In genomic region chr2:86580560-86580959, GRCh38 we compare ENCODE assay signal across 26 cellular contexts. TPM values are rescaled to one million over a fixed set of nuclear protein-coding genes. Genes with fewer than 3 reads are reported as not detected.
DNase-seq lines count a peak whose midpoint lies in the region; ATAC-seq, FAIRE-seq and TF ChIP-seq lines count a peak whose summit lies in the region.
"Had no signal": no experiment of that assay in that cellular context is flagged by ENCODE, and none has a peak within 500 bp of the region (broad histone marks: within the 10 kb centered on the region; RNA-seq: fewer than 3 reads in every experiment).

No MANE protein-coding gene starts in this region.

- H3K9me2 ChIP-seq in PC-3 (replicated peaks; ENCODE audit: low read length): no peaks in the 10 kb centered on the region

- no peak overlapping the region for H3K9ac ChIP-seq in K562 (ENCODE audit: insufficient read depth in 1 of 2, low read depth in 2 of 2, low read length in 2 of 2)
- H3K9ac ChIP-seq in PC-3 (ENCODE audit: low read length): no peak overlapping the region
- H3K9ac ChIP-seq: BLaER1 had no signal

- TF ChIP-seq EP300 in A549 (IDR thresholded peaks at IDR 0.05): no peak
- no peak for TF ChIP-seq EP300 in K562 (IDR thresholded peaks at IDR 0.05; ENCODE audit: low read length)

- H3K9me1 ChIP-seq in K562 (ENCODE audit: control insufficient read depth, insufficient read depth, low read length): no peaks in the 10 kb centered on the region

- H3K4me3 ChIP-seq in A549 (no peak overlapping the region), K562 (no peak overlapping the region), small intestine (ENCODE audit: low read depth in 1 of 2, low read length in 2 of 2) (no peak overlapping the region), PC-3 (ENCODE audit: low read length) (no peak overlapping the region)
- H3K4me3 ChIP-seq: BLaER1, GM12878 had no signal

- no TSS peak for BruUV-seq in K562 (replicated peaks; lab: Mats Ljungman, UMichigan)
- BruUV-seq in PC-3 (replicated peaks; lab: Mats Ljungman, UMichigan): no TSS peak

- H3K36me3 ChIP-seq in K562 (ENCODE audit: control insufficient read depth, insufficient read depth, low read length) (no peaks in the 10 kb centered on the region), small intestine (ENCODE audit: control insufficient read depth in 2 of 2, insufficient read depth in 2 of 2, low read length in 2 of 2) (no peaks in the 10 kb centered on the region), PC-3 (ENCODE audit: low read depth, low read length) (no peaks in the 10 kb centered on the region)
- H3K36me3 ChIP-seq: BE2C, BLaER1 had no signal

- FAIRE-seq in A204.1 (lab: Jason Lieb, UNC) (peak; percentile 35), A549 (lab: Jason Lieb, UNC) (peak; percentile 28), K562 (lab: Jason Lieb, UNC) (no peak), small intestine (lab: Jason Lieb, UNC) (peak; percentile 10)
- FAIRE-seq: GM12878, GM12892, GM18507 had no signal

- H3K27ac ChIP-seq in A549 (no peak overlapping the region), K562 (ENCODE audit: extremely low read depth, low read depth, low read length) (no peak overlapping the region), small intestine (ENCODE audit: low read depth in 1 of 2, low read length in 1 of 2) (no peak overlapping the region), PC-3 (ENCODE audit: low read length) (no peak overlapping the region)
- H3K27ac ChIP-seq: BLaER1 had no signal

- H4K20me1 ChIP-seq in K562 (replicated peaks; ENCODE audit: control insufficient read depth, insufficient read depth, low read length): no peaks in the 10 kb centered on the region
- H4K20me1 ChIP-seq in PC-3 (ENCODE audit: low read length): no peaks in the 10 kb centered on the region
- H4K20me1 ChIP-seq: BLaER1 had no signal

- H3K27me3 ChIP-seq in K562 (ENCODE audit: control insufficient read depth in 2 of 2, insufficient read depth in 2 of 2, low read length in 2 of 2): no peaks in the 10 kb centered on the region
- no peaks in the 10 kb centered on the region for H3K27me3 ChIP-seq in small intestine (ENCODE audit: control insufficient read depth in 2 of 2, insufficient read depth in 2 of 2, low read length in 2 of 2)
- no peaks in the 10 kb centered on the region for H3K27me3 ChIP-seq in PC-3 (ENCODE audit: low read length)
- H3K27me3 ChIP-seq: BE2C, BLaER1 had no signal

- H3K79me2 ChIP-seq in K562 (ENCODE audit: control insufficient read depth, insufficient read depth, low read length) (no peaks in the 10 kb centered on the region), PC-3 (ENCODE audit: low read length) (no peaks in the 10 kb centered on the region)

- POLR2A ChIA-PET in A549 (lab: Yijun Ruan, JAX) (no interaction called here), K562 (lab: Yijun Ruan, JAX) (no interaction called here), PC-3 (lab: Charles Lee; ENCODE audit: unreplicated experiment) (no interaction called here)

- in situ Hi-C loops in K562 (cut with MboI): no loop called here

- DNase-seq in A549 (ENCODE audit: low read depth in 1 of 2, low spot score in 1 of 2): no peak
- DNase-seq in K562 (ENCODE audit: extremely low read depth in 1 of 4, low spot score in 3 of 4): no peak
- DNase-seq in small intestine: no peak
- DNase-seq in PC-3: no peak
- DNase-seq: 8988T; ACHN; BE2C; C1 segment of cervical spinal cord; CD4-positive, alpha-beta memory T cell; CD4-positive, CD25-positive, alpha-beta regulatory T cell; CD8-positive, alpha-beta memory T cell; COR-L47; DMS 273 treated with DMSO at 0.1 percent for 48 hours; DMS153; DMS53; DMS79; DND-41; EL; GDM1 had no signal

- H3K4me1 ChIP-seq in A549 (no peaks in the 10 kb centered on the region), K562 (replicated peaks in 1 of 2; ENCODE audit: control insufficient read depth in 2 of 2, insufficient read depth in 2 of 2, low read length in 2 of 2) (peaks cover 0 to 12% of the 10 kb centered on the region in 2 experiments; a peak in 2 of 5 replicates), small intestine (ENCODE audit: control insufficient read depth in 2 of 2, insufficient read depth in 1 of 2, low read depth in 1 of 2, low read length in 1 of 2) (no peaks in the 10 kb centered on the region), PC-3 (ENCODE audit: insufficient read depth, low read length) (no peaks in the 10 kb centered on the region)
- H3K4me1 ChIP-seq: BE2C, BLaER1 had no signal

- TF ChIP-seq RAD21 in A549 (conservative IDR thresholded peaks at IDR 0.05 in 1 of 2, IDR thresholded peaks at IDR 0.05 in 1 of 2) (no peak), K562 (CRISPR knock-in tag; conservative IDR thresholded peaks at IDR 0.05 in 1 of 2, IDR thresholded peaks at IDR 0.05 in 1 of 2) (no peak)

- H2AFZ ChIP-seq in K562 (ENCODE audit: low read depth, low read length) (no peak overlapping the region), PC-3 (ENCODE audit: low read length) (no peak overlapping the region)

- no peaks in the 10 kb centered on the region for H3F3A ChIP-seq in PC-3 (ENCODE audit: low read length, unreplicated experiment)

- intact Hi-C loops in K562 (cut with micrococcal nuclease) (no loop called here), PC-3 (cut with micrococcal nuclease) (no loop called here)

- H3K4me2 ChIP-seq in A549 (no peak overlapping the region), K562 (ENCODE audit: insufficient read depth, low read length) (no peak overlapping the region), PC-3 (ENCODE audit: low read length) (no peak overlapping the region)
- H3K4me2 ChIP-seq: BLaER1 had no signal

- CTCF ChIA-PET in A549 (lab: Yijun Ruan, JAX) (no interaction called here), K562 (lab: Yijun Ruan, JAX; ENCODE audit: low intra/inter-chr PET ratio) (no interaction called here), PC-3 (lab: Charles Lee) (no interaction called here)

- ATAC-seq in A549: no peak
- ATAC-seq in K562: no peak
- no peak for ATAC-seq in HG03159 (IDR thresholded peaks at IDR 0.05; ENCODE audit: unreplicated experiment)
- no peak for ATAC-seq in GM21360 (IDR thresholded peaks at IDR 0.05; ENCODE audit: unreplicated experiment)
- no peak for ATAC-seq in PC-3
- ATAC-seq: GM12878 had no signal

- TF ChIP-seq CTCF in A549 (IDR thresholded peaks at IDR 0.05) (no peak), K562 (IDR thresholded peaks at IDR 0.05 in 2 of 3, conservative IDR thresholded peaks at IDR 0.05 in 1 of 3; ENCODE audit: insufficient read depth in 2 of 3, low read depth in 1 of 3, low read length in 3 of 3) (no peak), PC-3 (conservative IDR thresholded peaks at IDR 0.05; ENCODE audit: low read depth, low read length) (no peak)

- no peak for TF ChIP-seq POLR2A in A549 (IDR thresholded peaks at IDR 0.05; ENCODE audit: low read length)
- TF ChIP-seq POLR2A in K562 (conservative IDR thresholded peaks at IDR 0.05): no peak

- H3K9me3 ChIP-seq in A549 (peaks cover 11% of the 10 kb centered on the region; the same call in 2 of the 3 replicates), K562 (replicated peaks; ENCODE audit: control insufficient read depth, insufficient read depth, low read depth, low read length) (no peaks in the 10 kb centered on the region), small intestine (ENCODE audit: control insufficient read depth, low read depth) (no peaks in the 10 kb centered on the region), PC-3 (ENCODE audit: low read length) (no peaks in the 10 kb centered on the region)
- H3K9me3 ChIP-seq: BE2C had no signal

RNA-seq across cellular contexts. Expression of gene CHMP3, which starts 17.3 kb away (rescaled TPM):
- polyA plus RNA-seq in A549 (2011; rRNA removed): 175 and 246 TPM in 2 replicates
- polyA plus RNA-seq in A549 (2012; cell fraction: cytosol; rRNA removed): 60.1 and 66.2 TPM in 2 replicates
- polyA plus RNA-seq in A549 (2012; cell fraction: nucleus; rRNA removed): 14.5 and 21.6 TPM in 2 replicates
- polyA plus RNA-seq in A549 (2017; fragmentation: RNase III; extraction: RNeasy Plus Mini Kit Qiagen cat#74134 plus additional on column Dnase treatment): 108 to 109 TPM (median 108 TPM) in 3 replicates
- polyA minus RNA-seq in A549 (2011; rRNA and poly(A)+ RNA removed): 58.5 and 73.4 TPM in 2 replicates
- 9.9 and 28.2 TPM in 2 replicates for total RNA-seq in K562 (2011; cell fraction: chromatin; rRNA removed; ENCODE audit: low replicate concordance)
- total RNA-seq in K562 (2011; cell fraction: nucleolus; rRNA removed): 5.9 and 8.0 TPM in 2 replicates
- total RNA-seq in K562 (2011; cell fraction: nucleoplasm; rRNA removed): 13.9 and 25.6 TPM in 2 replicates
- 26.2 and 27.3 TPM in 2 replicates for total RNA-seq in K562 (2014; rRNA removed)
- total RNA-seq in K562 (2014; rRNA removed; fragmentation: Illumina TruSeq; extraction: Trizol): 31.7 and 37.1 TPM in 2 replicates
- 38.8 and 40.3 TPM in 2 replicates for total RNA-seq in K562 (2015; rRNA removed; fragmentation: Illumina TruSeq; extraction: Trizol)
- 31.1 and 37.7 TPM in 2 replicates for total RNA-seq in K562 (2021)
- 22.5 and 42.8 TPM in 2 replicates for polyA plus RNA-seq in K562 (2011; rRNA removed)
- polyA plus RNA-seq in K562 (2011; cell fraction: cytosol; rRNA removed): 13.2 and 18.0 TPM in 2 replicates
- polyA plus RNA-seq in K562 (2011; cell fraction: nucleus; rRNA removed): 6.0 and 9.3 TPM in 2 replicates
- 33.4 and 54.2 TPM in 2 replicates for polyA plus RNA-seq in K562 (2012)
- 49.7 and 52.5 TPM in 2 replicates for polyA plus RNA-seq in K562 (2014; fragmentation: Illumina TruSeq; extraction: Trizol)
- 10 to 100 TPM; 20.6 to 26.3 TPM for polyA plus RNA-seq in K562 (2014; fragmentation: Nextera tagmentation; extraction: Ambion mirVana)
- 21.8 and 23.2 TPM in 2 replicates for polyA plus RNA-seq in K562 (2014; rRNA removed)
- 35.9 and 37.7 TPM in 2 replicates for polyA minus RNA-seq in K562 (2011; rRNA and poly(A)+ RNA removed)
- 9.6 and 10.2 TPM in 2 replicates for polyA minus RNA-seq in K562 (2011; cell fraction: cytosol; rRNA and poly(A)+ RNA removed)
- polyA minus RNA-seq in K562 (2011; cell fraction: nucleus; rRNA and poly(A)+ RNA removed): 6.1 and 8.0 TPM in 2 replicates
- polyA plus RNA-seq in small intestine: 100 to 1,000 TPM; 107 to 125 (median 121) TPM
- 54.4 and 96.1 TPM in 2 replicates for total RNA-seq in PC-3 (2014; rRNA removed)

RNA-seq across cellular contexts. Expression of gene RNF103, which starts 43.1 kb away (rescaled TPM):
- 30.0 and 38.3 TPM in 2 replicates for polyA plus RNA-seq in A549 (2011; rRNA removed)
- 6.0 and 7.1 TPM in 2 replicates for polyA plus RNA-seq in A549 (2012; cell fraction: cytosol; rRNA removed)
- 9.1 and 15.3 TPM in 2 replicates for polyA plus RNA-seq in A549 (2012; cell fraction: nucleus; rRNA removed)
- 18.8 to 23.1 TPM (median 20.0 TPM) in 3 replicates for polyA plus RNA-seq in A549 (2017; fragmentation: RNase III; extraction: RNeasy Plus Mini Kit Qiagen cat#74134 plus additional on column Dnase treatment)
- polyA minus RNA-seq in A549 (2011; rRNA and poly(A)+ RNA removed): 16.4 and 16.9 TPM in 2 replicates
- total RNA-seq in K562 (2011; cell fraction: chromatin; rRNA removed; ENCODE audit: low replicate concordance): 8.8 and 28.5 TPM in 2 replicates
- 7.7 and 10.9 TPM in 2 replicates for total RNA-seq in K562 (2011; cell fraction: nucleolus; rRNA removed)
- 17.7 and 26.7 TPM in 2 replicates for total RNA-seq in K562 (2011; cell fraction: nucleoplasm; rRNA removed)
- 3.1 and 3.9 TPM in 2 replicates for total RNA-seq in K562 (2014; rRNA removed)
- 4.7 and 5.6 TPM in 2 replicates for total RNA-seq in K562 (2014; rRNA removed; fragmentation: Illumina TruSeq; extraction: Trizol)
- 4.0 and 4.1 TPM in 2 replicates for total RNA-seq in K562 (2015; rRNA removed; fragmentation: Illumina TruSeq; extraction: Trizol)
- total RNA-seq in K562 (2021): 5.7 and 6.8 TPM in 2 replicates
- polyA plus RNA-seq in K562 (2011; rRNA removed): 3.0 and 5.7 TPM in 2 replicates
- 2.0 and 2.1 TPM in 2 replicates for polyA plus RNA-seq in K562 (2011; cell fraction: cytosol; rRNA removed)
- 4.6 and 5.2 TPM in 2 replicates for polyA plus RNA-seq in K562 (2011; cell fraction: nucleus; rRNA removed)
- polyA plus RNA-seq in K562 (2012): 3.8 and 6.1 TPM in 2 replicates
- polyA plus RNA-seq in K562 (2014; fragmentation: Illumina TruSeq; extraction: Trizol): 5.2 and 5.7 TPM in 2 replicates
- 1 to 10 TPM; 1.2 to 1.4 TPM for polyA plus RNA-seq in K562 (2014; fragmentation: Nextera tagmentation; extraction: Ambion mirVana)
- polyA plus RNA-seq in K562 (2014; rRNA removed): 3.3 and 4.6 TPM in 2 replicates
- polyA minus RNA-seq in K562 (2011; rRNA and poly(A)+ RNA removed): 8.0 and 10.5 TPM in 2 replicates
- 1.4 and 3.1 TPM in 2 replicates for polyA minus RNA-seq in K562 (2011; cell fraction: cytosol; rRNA and poly(A)+ RNA removed)
- polyA minus RNA-seq in K562 (2011; cell fraction: nucleus; rRNA and poly(A)+ RNA removed): 11.6 and 13.6 TPM in 2 replicates
- polyA plus RNA-seq in small intestine: 10 to 100 TPM; 22.0 to 41.8 (median 23.5) TPM
- total RNA-seq in PC-3 (2014; rRNA removed): 10.4 and 12.3 TPM in 2 replicates
